ENCODE assay signal across 1 cellular context in genomic region chr4:186771624-186772023, GRCh38.
TF ChIP-seq lines count a peak whose summit lies in the region.

No MANE protein-coding gene starts in this region.

TF ChIP-seq in IMR-90, 13 proteins besides CTCF, POLR2A, EP300 and RAD21:
- TF ChIP-seq ELK1 (IDR thresholded peaks at IDR 0.05; ENCODE audit: borderline replicate concordance, low read depth, low read length) (no peak), MAFK (IDR thresholded peaks at IDR 0.05; ENCODE audit: low read depth, low read length) (no peak), CEBPB (IDR thresholded peaks at IDR 0.05; ENCODE audit: low read depth, low read length) (no peak), MAZ (IDR thresholded peaks at IDR 0.05; ENCODE audit: borderline replicate concordance, low read depth, low read length) (no peak), SMC3 (IDR thresholded peaks at IDR 0.05; ENCODE audit: low read depth, low read length) (no peak), FOS (IDR thresholded peaks at IDR 0.05; ENCODE audit: low read depth, low read length) (no peak), USF2 (IDR thresholded peaks at IDR 0.05; ENCODE audit: low read depth, low read length) (no peak), BHLHE40 (IDR thresholded peaks at IDR 0.05; ENCODE audit: low read depth, low read length) (no peak), RFX5 (IDR thresholded peaks at IDR 0.05; ENCODE audit: low read depth, low read length) (no peak), NFE2L2 (IDR thresholded peaks at IDR 0.05; ENCODE audit: low read depth, low read length) (no peak), CHD1 (IDR thresholded peaks at IDR 0.05; ENCODE audit: low read depth, low read length) (no peak), RCOR1 (IDR thresholded peaks at IDR 0.05; ENCODE audit: insufficient replicate concordance, low read length) (no peak), MXI1 (IDR thresholded peaks at IDR 0.05; ENCODE audit: borderline replicate concordance, low read depth, low read length) (no peak)
